ENCODE assay signal across 18 cellular contexts in genomic region chr2:43065871-43066270, GRCh38.
A peak's percentile ranks its signal among the peaks of the same experiment; 100 is the strongest.
DNase-seq lines count a peak whose midpoint lies in the region; ATAC-seq and TF ChIP-seq lines count a peak whose summit lies in the region.
"Had no signal": no experiment of that assay in that cellular context is flagged by ENCODE, and none has a peak within 500 bp of the region (broad histone marks: within the 10 kb centered on the region; RNA-seq: fewer than 3 reads in every experiment).

No MANE protein-coding gene starts in this region.

- peak overlapping the region; percentile 87 for H3K27ac Mint-ChIP-seq in nephron progenitor cell
- H3K27ac Mint-ChIP-seq: HFFc6 had no signal

- H3K9me3 Mint-ChIP-seq in nephron progenitor cell, result peaks cover 24% of the 10 kb centered on the region

- peaks cover 0 to 11% (median 8%) of the 10 kb centered on the region in 4 donors for H3K4me1 ChIP-seq in sigmoid colon

- DNase-seq in activated effector memory CD4-positive, alpha-beta T cell treated with anti-CD3 and anti-CD28 coated beads, Interleukin-2, amount 50 U/mL, for 16 hours, result peak; percentile 43
- no peak for DNase-seq in activated effector memory CD4-positive, alpha-beta T cell treated with Interleukin-2 at 50 U/mL for 16 hours
- DNase-seq in RWPE1 (ENCODE audit: low spot score) (no peak), nephron progenitor cell (no peak), sigmoid colon (peak; percentile 53), HT-29 (ENCODE audit: low spot score) (no peak)
- no peak for DNase-seq in activated CD4-positive, alpha-beta T cell treated with anti-CD3 and anti-CD28 coated beads, Interleukin-2, amount 50 U/mL, for 48 hours
- DNase-seq: 8988T, COR-L47, DMS 273 treated with DMSO at 0.1 percent for 48 hours, H7, HFFc6, NCI-H1105 treated with DMSO at 0.1 percent for 48 hours, NCI-H1694, Right ventricle myocardium superior had no signal

- TF ChIP-seq CTCF in RWPE1 (conservative IDR thresholded peaks at IDR 0.05; ENCODE audit: low read depth), result no peak
- no peak for TF ChIP-seq CTCF in nephron progenitor cell (IDR thresholded peaks at IDR 0.05)
- no peak for TF ChIP-seq CTCF in sigmoid colon (IDR thresholded peaks at IDR 0.05)

- peaks cover 45% of the 10 kb centered on the region for H3K4me1 Mint-ChIP-seq in nephron progenitor cell

- POLR2A ChIA-PET in RWPE1 (lab: Yijun Ruan, JAX; ENCODE audit: low non-redundant PET), result no interaction called here

- CTCF ChIA-PET in RWPE1 (lab: Yijun Ruan, JAX), result interaction anchor here (0.6 kb wide), 1 partner anchor 163 kb away, joined by 5 read pairs; no protein-coding TSS in a partner anchor

- H3K27ac ChIP-seq in RWPE1, result peak overlapping the region; percentile 52
- H3K27ac ChIP-seq in sigmoid colon, result no peak overlapping the region
- H3K27ac ChIP-seq: HL-60 had no signal

- peaks cover 2% of the 10 kb centered on the region for H3K27me3 Mint-ChIP-seq in nephron progenitor cell (ENCODE audit: low read depth, poor library complexity)

- no peak overlapping the region for H3K4me3 ChIP-seq in sigmoid colon

- no peak for TF ChIP-seq EP300 in sigmoid colon (IDR thresholded peaks at IDR 0.05)

- ATAC-seq in HG02973 (IDR thresholded peaks at IDR 0.05; ENCODE audit: unreplicated experiment), result no peak
- ATAC-seq: Panc1 had no signal

- intact Hi-C loops in sigmoid colon (cut with DNase I), result no loop called here

- H3K36me3 ChIP-seq in sigmoid colon, result no peaks in the 10 kb centered on the region

- WGBS in sigmoid colon, 2 donors, result 85 to 91% methylated on average over 10 of the region's 10 CpGs

- no peak overlapping the region for H3K4me3 Mint-ChIP-seq in nephron progenitor cell
- H3K4me3 Mint-ChIP-seq: HFFc6 had no signal

- TF ChIP-seq POLR2A in sigmoid colon (IDR thresholded peaks at IDR 0.05), result no peak

- peaks cover 19% of the 10 kb centered on the region for H3K36me3 Mint-ChIP-seq in nephron progenitor cell (ENCODE audit: low read depth)

- H3K9me3 ChIP-seq in sigmoid colon, result no peaks in the 10 kb centered on the region

- no peaks in the 10 kb centered on the region for H3K27me3 ChIP-seq in sigmoid colon

Comparison
In these comparisons a context has a peak if more than half of its experiments do, and no peak if none do; other contexts are left out.
1. DNase-seq: peak in activated effector memory CD4-positive, alpha-beta T cell treated with anti-CD3 and anti-CD28 coated beads, Interleukin-2, amount 50 U/mL, for 16 hours (single experiment) and sigmoid colon (single experiment); none in activated effector memory CD4-positive, alpha-beta T cell treated with Interleukin-2 at 50 U/mL for 16 hours (single experiment), RWPE1 (single experiment), nephron progenitor cell (single experiment), HT-29 (single experiment) and activated CD4-positive, alpha-beta T cell treated with anti-CD3 and anti-CD28 coated beads, Interleukin-2, amount 50 U/mL, for 48 hours (0 of 2).